1 cellular context compared by ENCODE assay signal in genomic region chr2:164841719-164842623, GRCh38.
TF ChIP-seq lines count a peak whose summit lies in the region.

TSS of gene COBLL1 (minus strand) at chr2:164841823. CDS start at chr2:164841196, 627 bp downstream.

TF ChIP-seq in HepG2, 621 proteins besides CTCF, POLR2A, EP300 and RAD21 (continued from another document):
- TF ChIP-seq, protein P1, sequence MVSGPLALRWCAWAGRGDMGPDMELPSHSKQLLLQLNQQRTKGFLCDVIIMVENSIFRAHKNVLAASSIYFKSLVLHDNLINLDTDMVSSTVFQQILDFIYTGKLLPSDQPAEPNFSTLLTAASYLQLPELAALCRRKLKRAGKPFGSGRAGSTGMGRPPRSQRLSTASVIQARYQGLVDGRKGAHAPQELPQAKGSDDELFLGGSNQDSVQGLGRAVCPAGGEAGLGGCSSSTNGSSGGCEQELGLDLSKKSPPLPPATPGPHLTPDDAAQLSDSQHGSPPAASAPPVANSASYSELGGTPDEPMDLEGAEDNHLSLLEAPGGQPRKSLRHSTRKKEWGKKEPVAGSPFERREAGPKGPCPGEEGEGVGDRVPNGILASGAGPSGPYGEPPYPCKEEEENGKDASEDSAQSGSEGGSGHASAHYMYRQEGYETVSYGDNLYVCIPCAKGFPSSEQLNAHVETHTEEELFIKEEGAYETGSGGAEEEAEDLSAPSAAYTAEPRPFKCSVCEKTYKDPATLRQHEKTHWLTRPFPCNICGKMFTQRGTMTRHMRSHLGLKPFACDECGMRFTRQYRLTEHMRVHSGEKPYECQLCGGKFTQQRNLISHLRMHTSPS (CRISPR knock-in tag; IDR thresholded peaks at IDR 0.05; ENCODE audit: low read depth): no peak
- TF ChIP-seq MIER3 (CRISPR knock-in tag; IDR thresholded peaks at IDR 0.05; ENCODE audit: borderline replicate concordance) (peak; percentile 75; the same call in 1 of the 2 replicates), ZNF224 (CRISPR knock-in tag; IDR thresholded peaks at IDR 0.05) (peak; percentile 83; the same call in 1 of the 2 replicates), RFX1 (IDR thresholded peaks at IDR 0.05) (no peak), FOXC1 (CRISPR knock-in tag; IDR thresholded peaks at IDR 0.05; ENCODE audit: borderline replicate concordance) (peak; percentile 44; the same call in 1 of the 2 replicates), SUZ12 (IDR thresholded peaks at IDR 0.05; ENCODE audit: low read depth, low read length) (no peak), DNMT3B (CRISPR knock-in tag; conservative IDR thresholded peaks at IDR 0.05) (no peak), ZFP90 (CRISPR knock-in tag; IDR thresholded peaks at IDR 0.05; ENCODE audit: borderline replicate concordance) (peak; percentile 91), ZNF792 (CRISPR knock-in tag; IDR thresholded peaks at IDR 0.05) (peak; percentile 78; the same call in 1 of the 2 replicates), MIXL1 (CRISPR knock-in tag; IDR thresholded peaks at IDR 0.05) (peak; percentile 40; the same call in 1 of the 2 replicates), SOX6 (IDR thresholded peaks at IDR 0.05) (no peak), SOX6 (CRISPR knock-in tag; IDR thresholded peaks at IDR 0.05) (peak; percentile 84), HMGXB4 (CRISPR knock-in tag; IDR thresholded peaks at IDR 0.05; ENCODE audit: borderline replicate concordance in 1 of 2, low read depth in 1 of 2) (peak; percentile 99 to 100), ZNF260 (CRISPR knock-in tag; IDR thresholded peaks at IDR 0.05; ENCODE audit: borderline replicate concordance, low read depth) (no peak), ISX (CRISPR knock-in tag; conservative IDR thresholded peaks at IDR 0.05) (no peak; the same call in 1 of the 2 replicates), HOXA9 (CRISPR knock-in tag; IDR thresholded peaks at IDR 0.05; ENCODE audit: borderline replicate concordance) (no peak), ZNF569 (CRISPR knock-in tag; IDR thresholded peaks at IDR 0.05; ENCODE audit: borderline replicate concordance) (no peak), POGK (CRISPR knock-in tag; conservative IDR thresholded peaks at IDR 0.05) (peak; percentile 82), BATF2 (CRISPR knock-in tag; IDR thresholded peaks at IDR 0.05) (no peak), ZNF484 (CRISPR knock-in tag; IDR thresholded peaks at IDR 0.05; ENCODE audit: borderline replicate concordance, low read depth) (no peak), CREM (IDR thresholded peaks at IDR 0.05) (no peak; the same call in 1 of the 2 replicates), CREM (CRISPR knock-in tag; IDR thresholded peaks at IDR 0.05) (no peak), DZIP1 (CRISPR knock-in tag; IDR thresholded peaks at IDR 0.05) (0 out of 2 replicates have a peak, but pooled peaks have one; percentile 80), HNRNPL (IDR thresholded peaks at IDR 0.05; ENCODE audit: low read depth, low read length) (0 out of 2 replicates have a peak, but pooled peaks have one; percentile 62), MEIS2 (CRISPR knock-in tag; IDR thresholded peaks at IDR 0.05) (peak; percentile 80; the same call in 1 of the 2 replicates), SIN3A (IDR thresholded peaks at IDR 0.05; ENCODE audit: borderline replicate concordance, low read depth, low read length) (peak; percentile 73; the same call in 1 of the 2 replicates), PCBP1 (IDR thresholded peaks at IDR 0.05; ENCODE audit: borderline replicate concordance, low read depth, low read length) (peak; percentile 69; the same call in 1 of the 2 replicates), ONECUT2 (CRISPR knock-in tag; IDR thresholded peaks at IDR 0.05) (peak; percentile 27; the same call in 1 of the 2 replicates), SRSF9 (IDR thresholded peaks at IDR 0.05; ENCODE audit: borderline replicate concordance, insufficient read depth, low read depth, low read length, poor library complexity, severe bottlenecking) (no peak)
- TF ChIP-seq, protein P2, sequence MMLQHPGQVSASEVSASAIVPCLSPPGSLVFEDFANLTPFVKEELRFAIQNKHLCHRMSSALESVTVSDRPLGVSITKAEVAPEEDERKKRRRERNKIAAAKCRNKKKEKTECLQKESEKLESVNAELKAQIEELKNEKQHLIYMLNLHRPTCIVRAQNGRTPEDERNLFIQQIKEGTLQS (CRISPR knock-in tag; IDR thresholded peaks at IDR 0.05): peak; percentile 56
- TF ChIP-seq, protein P3, sequence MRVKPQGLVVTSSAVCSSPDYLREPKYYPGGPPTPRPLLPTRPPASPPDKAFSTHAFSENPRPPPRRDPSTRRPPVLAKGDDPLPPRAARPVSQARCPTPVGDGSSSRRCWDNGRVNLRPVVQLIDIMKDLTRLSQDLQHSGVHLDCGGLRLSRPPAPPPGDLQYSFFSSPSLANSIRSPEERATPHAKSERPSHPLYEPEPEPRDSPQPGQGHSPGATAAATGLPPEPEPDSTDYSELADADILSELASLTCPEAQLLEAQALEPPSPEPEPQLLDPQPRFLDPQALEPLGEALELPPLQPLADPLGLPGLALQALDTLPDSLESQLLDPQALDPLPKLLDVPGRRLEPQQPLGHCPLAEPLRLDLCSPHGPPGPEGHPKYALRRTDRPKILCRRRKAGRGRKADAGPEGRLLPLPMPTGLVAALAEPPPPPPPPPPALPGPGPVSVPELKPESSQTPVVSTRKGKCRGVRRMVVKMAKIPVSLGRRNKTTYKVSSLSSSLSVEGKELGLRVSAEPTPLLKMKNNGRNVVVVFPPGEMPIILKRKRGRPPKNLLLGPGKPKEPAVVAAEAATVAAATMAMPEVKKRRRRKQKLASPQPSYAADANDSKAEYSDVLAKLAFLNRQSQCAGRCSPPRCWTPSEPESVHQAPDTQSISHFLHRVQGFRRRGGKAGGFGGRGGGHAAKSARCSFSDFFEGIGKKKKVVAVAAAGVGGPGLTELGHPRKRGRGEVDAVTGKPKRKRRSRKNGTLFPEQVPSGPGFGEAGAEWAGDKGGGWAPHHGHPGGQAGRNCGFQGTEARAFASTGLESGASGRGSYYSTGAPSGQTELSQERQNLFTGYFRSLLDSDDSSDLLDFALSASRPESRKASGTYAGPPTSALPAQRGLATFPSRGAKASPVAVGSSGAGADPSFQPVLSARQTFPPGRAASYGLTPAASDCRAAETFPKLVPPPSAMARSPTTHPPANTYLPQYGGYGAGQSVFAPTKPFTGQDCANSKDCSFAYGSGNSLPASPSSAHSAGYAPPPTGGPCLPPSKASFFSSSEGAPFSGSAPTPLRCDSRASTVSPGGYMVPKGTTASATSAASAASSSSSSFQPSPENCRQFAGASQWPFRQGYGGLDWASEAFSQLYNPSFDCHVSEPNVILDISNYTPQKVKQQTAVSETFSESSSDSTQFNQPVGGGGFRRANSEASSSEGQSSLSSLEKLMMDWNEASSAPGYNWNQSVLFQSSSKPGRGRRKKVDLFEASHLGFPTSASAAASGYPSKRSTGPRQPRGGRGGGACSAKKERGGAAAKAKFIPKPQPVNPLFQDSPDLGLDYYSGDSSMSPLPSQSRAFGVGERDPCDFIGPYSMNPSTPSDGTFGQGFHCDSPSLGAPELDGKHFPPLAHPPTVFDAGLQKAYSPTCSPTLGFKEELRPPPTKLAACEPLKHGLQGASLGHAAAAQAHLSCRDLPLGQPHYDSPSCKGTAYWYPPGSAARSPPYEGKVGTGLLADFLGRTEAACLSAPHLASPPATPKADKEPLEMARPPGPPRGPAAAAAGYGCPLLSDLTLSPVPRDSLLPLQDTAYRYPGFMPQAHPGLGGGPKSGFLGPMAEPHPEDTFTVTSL (CRISPR knock-in tag; IDR thresholded peaks at IDR 0.05; ENCODE audit: borderline replicate concordance): no peak
- TF ChIP-seq, protein P4, sequence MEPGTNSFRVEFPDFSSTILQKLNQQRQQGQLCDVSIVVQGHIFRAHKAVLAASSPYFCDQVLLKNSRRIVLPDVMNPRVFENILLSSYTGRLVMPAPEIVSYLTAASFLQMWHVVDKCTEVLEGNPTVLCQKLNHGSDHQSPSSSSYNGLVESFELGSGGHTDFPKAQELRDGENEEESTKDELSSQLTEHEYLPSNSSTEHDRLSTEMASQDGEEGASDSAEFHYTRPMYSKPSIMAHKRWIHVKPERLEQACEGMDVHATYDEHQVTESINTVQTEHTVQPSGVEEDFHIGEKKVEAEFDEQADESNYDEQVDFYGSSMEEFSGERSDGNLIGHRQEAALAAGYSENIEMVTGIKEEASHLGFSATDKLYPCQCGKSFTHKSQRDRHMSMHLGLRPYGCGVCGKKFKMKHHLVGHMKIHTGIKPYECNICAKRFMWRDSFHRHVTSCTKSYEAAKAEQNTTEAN (CRISPR knock-in tag; conservative IDR thresholded peaks at IDR 0.05): peak; percentile 79
